In genomic region chr9:133729646-133730281, GRCh38 we compare ENCODE assay signal across 21 cellular contexts. TPM values are rescaled to one million over a fixed set of nuclear protein-coding genes. Genes with fewer than 3 reads are reported as not detected.
A peak's percentile ranks its signal among the peaks of the same experiment; 100 is the strongest.
DNase-seq lines count a peak whose midpoint lies in the region; ATAC-seq, FAIRE-seq and TF ChIP-seq lines count a peak whose summit lies in the region.
"Had no signal": no experiment of that assay in that cellular context is flagged by ENCODE, and none has a peak within 500 bp of the region (broad histone marks: within the 10 kb centered on the region; RNA-seq: fewer than 3 reads in every experiment).

No MANE protein-coding gene starts in this region.

- in situ Hi-C loops in HepG2 (cut with HindIII; ENCODE audit: extremely low pct_ligation_motif_present, low pct_unique_long_range_greater_than_20kb) = loop anchor here (25.0 kb wide), 1 partner anchor 192 kb away; the partner anchor contains the start of gene ADAMTSL2

- H3K36me3 ChIP-seq in HepG2 (replicated peaks in 1 of 2; ENCODE audit: control insufficient read depth in 1 of 2, insufficient read depth in 2 of 2, low read length in 2 of 2) (peaks cover 0 to 3% of the 10 kb centered on the region in 2 experiments; a peak in 1 of 5 replicates), small intestine (ENCODE audit: control insufficient read depth in 2 of 2, insufficient read depth in 2 of 2, low read length in 2 of 2) (no peaks in the 10 kb centered on the region)
- H3K36me3 ChIP-seq: MG63, SJCRH30, spleen, vagina had no signal

- no peak for TF ChIP-seq RAD21 in HepG2 (CRISPR knock-in tag; IDR thresholded peaks at IDR 0.05)

- intact Hi-C loops in HepG2 (cut with micrococcal nuclease; ENCODE audit: unreplicated experiment) = loop anchor here (5.0 kb wide), 1 partner anchor 142 kb away; no protein-coding TSS in a partner anchor

- DNase-seq in activated effector memory CD4-positive, alpha-beta T cell treated with anti-CD3 and anti-CD28 coated beads, Interleukin-2, amount 50 U/mL, for 16 hours = peak; percentile 61
- no peak for DNase-seq in activated effector memory CD4-positive, alpha-beta T cell treated with Interleukin-2 at 50 U/mL for 16 hours
- DNase-seq in HepG2 (ENCODE audit: low spot score) (no peak), type B pancreatic cell (ENCODE audit: extremely low spot score, unreplicated experiment) (peak; percentile 60), small intestine (no peak)
- DNase-seq in activated CD4-positive, alpha-beta T cell treated with anti-CD3 and anti-CD28 coated beads for 48 hours = no peak
- DNase-seq: ACHN; body of pancreas; MG63; mucosa of descending colon; NCI-H1436 treated with DMSO at 0.1 percent for 48 hours; spleen; stimulated activated CD4-positive, alpha-beta T cell treated with anti-CD3 and anti-CD28 coated beads, Interleukin-4, amount 100 ng/mL, for 24 hours; T-helper 2 cell had no signal

- H3K4me1 Mint-ChIP-seq in type B pancreatic cell (ENCODE audit: unreplicated experiment) = no peaks in the 10 kb centered on the region
- H3K4me1 Mint-ChIP-seq: neural crest cell had no signal

- ATAC-seq in HepG2 (no peak), HG02610 (IDR thresholded peaks at IDR 0.05; ENCODE audit: unreplicated experiment) (no peak)
- ATAC-seq: body of pancreas, mucosa of descending colon had no signal

- no peak overlapping the region for H2AFZ ChIP-seq in HepG2 (ENCODE audit: low read length)

- H3K27me3 ChIP-seq in HepG2 (ENCODE audit: control insufficient read depth in 1 of 2, insufficient read depth in 2 of 2, low read length in 2 of 2) (no peaks in the 10 kb centered on the region), small intestine (ENCODE audit: control insufficient read depth in 2 of 2, insufficient read depth in 2 of 2, low read length in 2 of 2) (no peaks in the 10 kb centered on the region)
- H3K27me3 ChIP-seq: body of pancreas, SJCRH30, vagina had no signal

- peaks cover 5% of the 10 kb centered on the region for H3K27me3 Mint-ChIP-seq in type B pancreatic cell

- peaks cover 13% of the 10 kb centered on the region for H3K4me1 ChIP-seq in HepG2 (ENCODE audit: insufficient read depth, low read length)
- H3K4me1 ChIP-seq in small intestine (ENCODE audit: control insufficient read depth in 2 of 2, insufficient read depth in 1 of 2, low read depth in 1 of 2, low read length in 1 of 2) = no peaks in the 10 kb centered on the region
- H3K4me1 ChIP-seq: vagina had no signal

- H3K79me2 ChIP-seq in HepG2 (ENCODE audit: insufficient read depth, low read length) = no peaks in the 10 kb centered on the region

- no peaks in the 10 kb centered on the region for H3K9me3 ChIP-seq in HepG2 (ENCODE audit: low read length)
- no peaks in the 10 kb centered on the region for H3K9me3 ChIP-seq in small intestine (ENCODE audit: control insufficient read depth, low read depth)
- H3K9me3 ChIP-seq: body of pancreas, MG63, mucosa of descending colon, SJCRH30, spleen, vagina had no signal

- H3K27ac Mint-ChIP-seq in type B pancreatic cell = no peak overlapping the region

- no peaks in the 10 kb centered on the region for H3K36me3 Mint-ChIP-seq in type B pancreatic cell
- H3K36me3 Mint-ChIP-seq: IgD-negative memory B cell had no signal

- 100% methylated on average over 9 of the region's 19 CpGs for WGBS in HepG2 (ENCODE audit: low lambda C conversion rate)
- 77 to 87% (median 83%) methylated on average over 19 of the region's 19 CpGs for whole genome bisulfite sequencing in small intestine, 3 donors

- TF ChIP-seq EP300 in HepG2 (IDR thresholded peaks at IDR 0.05; ENCODE audit: low read depth in 2 of 2, low read length in 2 of 2) (no peak), HepG2 (CRISPR knock-in tag; IDR thresholded peaks at IDR 0.05; ENCODE audit: borderline replicate concordance) (no peak)

- H3K4me3 Mint-ChIP-seq in type B pancreatic cell = no peak overlapping the region
- H3K4me3 Mint-ChIP-seq: IgD-negative memory B cell, neural crest cell had no signal

- CTCF ChIA-PET in HepG2 (lab: Yijun Ruan, JAX; ENCODE audit: low intra/inter-chr PET ratio, low total read pairs) = no interaction called here

- BruUV-seq in HepG2 (replicated peaks; lab: Mats Ljungman, UMichigan) = no TSS peak

- TF ChIP-seq CTCF in VCaP (conservative IDR thresholded peaks at IDR 0.05) (peak; percentile 61), HepG2 (CRISPR knock-in tag; IDR thresholded peaks at IDR 0.05) (peak; percentile 25), type B pancreatic cell (conservative IDR thresholded peaks at IDR 0.05) (no peak)

- H3K27ac ChIP-seq in VCaP = no peak overlapping the region
- no peak overlapping the region for H3K27ac ChIP-seq in HepG2 (ENCODE audit: extremely low read length, insufficient read depth, low read length)
- H3K27ac ChIP-seq in small intestine (ENCODE audit: low read depth in 1 of 2, low read length in 1 of 2) = no peak overlapping the region
- H3K27ac ChIP-seq: body of pancreas, C4-2B, SJCRH30, spleen, vagina had no signal

- H3K9ac ChIP-seq in HepG2 (ENCODE audit: insufficient read depth, low read depth, low read length) = no peak overlapping the region

- FAIRE-seq in HepG2 (lab: Jason Lieb, UNC) (no peak), small intestine (lab: Jason Lieb, UNC) (no peak)

- TF ChIP-seq POLR2A in HepG2 (IDR thresholded peaks at IDR 0.05; ENCODE audit: insufficient read depth in 1 of 2, low read depth in 2 of 2, low read length in 2 of 2) = no peak

- no peaks in the 10 kb centered on the region for H3K9me3 Mint-ChIP-seq in type B pancreatic cell
- H3K9me3 Mint-ChIP-seq: IgD-negative memory B cell, neural crest cell had no signal

- H3K4me2 ChIP-seq in HepG2 (ENCODE audit: low read depth, low read length) = no peak overlapping the region

- H3K4me3 ChIP-seq in HepG2 (replicated peaks in 1 of 3; ENCODE audit: insufficient read depth in 1 of 3, low read depth in 2 of 3, low read length in 3 of 3) (no peak overlapping the region), small intestine (ENCODE audit: low read depth in 1 of 2, low read length in 2 of 2) (no peak overlapping the region)
- H3K4me3 ChIP-seq: body of pancreas, MG63, mucosa of descending colon, SJCRH30, spleen, vagina had no signal

- POLR2A ChIA-PET in HepG2 (lab: Yijun Ruan, JAX) = no interaction called here

- no peaks in the 10 kb centered on the region; the same call in 1 of the 2 replicates for H4K20me1 ChIP-seq in HepG2 (ENCODE audit: insufficient read depth, low read length)

TF ChIP-seq in HepG2, 621 proteins besides CTCF, POLR2A, EP300 and RAD21:
- TF ChIP-seq ZNF230 (CRISPR knock-in tag; IDR thresholded peaks at IDR 0.05) (no peak), ZNF629 (CRISPR knock-in tag; conservative IDR thresholded peaks at IDR 0.05) (peak; percentile 66), KDM6A (CRISPR knock-in tag; IDR thresholded peaks at IDR 0.05; ENCODE audit: low read depth) (no peak)

RNA-seq across cellular contexts. Expression of gene SARDH, which starts 8.4 kb away (rescaled TPM):
- total RNA-seq in HepG2 (2016; rRNA removed; fragmentation: Illumina TruSeq; extraction: Trizol) (32.5 and 34.9 TPM in 2 replicates), type B pancreatic cell (ENCODE audit: low replicate concordance) (0.76 and 6.8 TPM in 2 replicates)
- 5.5 and 6.4 TPM in 2 replicates for total RNA-seq in HepG2 (2016; cell fraction: cytosol; rRNA removed; fragmentation: Illumina TruSeq; extraction: Trizol; ENCODE audit: low read depth)
- total RNA-seq in HepG2 (2016; cell fraction: insoluble cytoplasmic fraction; rRNA removed; fragmentation: Illumina TruSeq; extraction: Trizol) = 25.6 and 34.1 TPM in 2 replicates
- 13.0 TPM in 2 replicates for total RNA-seq in HepG2 (2016; cell fraction: membrane; rRNA removed; fragmentation: Illumina TruSeq; extraction: Trizol)
- total RNA-seq in HepG2 (2016; cell fraction: nucleus; rRNA removed; fragmentation: Illumina TruSeq; extraction: Trizol) = 26.8 and 31.9 TPM in 2 replicates
- polyA plus RNA-seq in HepG2 (2011; rRNA removed) (11.6 and 15.6 TPM in 2 replicates), small intestine (under 1 TPM in 2 of 3 donors, not detected in 1; 0.51 to 0.54 TPM)
- 6.1 and 10.1 TPM in 2 replicates for polyA plus RNA-seq in HepG2 (2011; cell fraction: cytosol; rRNA removed)
- 107 and 130 TPM in 2 replicates for polyA plus RNA-seq in HepG2 (2011; cell fraction: nucleus; rRNA removed)
- polyA plus RNA-seq in HepG2 (2012) = 20.2 and 23.9 TPM in 2 replicates
- polyA plus RNA-seq in HepG2 (2016; cell fraction: cytosol; fragmentation: Illumina TruSeq; extraction: Trizol; ENCODE audit: low read depth) = 4.0 and 4.1 TPM in 2 replicates
- polyA plus RNA-seq in HepG2 (2016; cell fraction: insoluble cytoplasmic fraction; fragmentation: Illumina TruSeq; extraction: Trizol; ENCODE audit: low read depth) = 23.4 and 31.6 TPM in 2 replicates
- 7.8 and 8.3 TPM in 2 replicates for polyA plus RNA-seq in HepG2 (2016; cell fraction: membrane; fragmentation: Illumina TruSeq; extraction: Trizol; ENCODE audit: low read depth)
- polyA plus RNA-seq in HepG2 (2016; cell fraction: nucleus; fragmentation: Illumina TruSeq; extraction: Trizol; ENCODE audit: insufficient read depth, low read depth) = 46.0 and 50.9 TPM in 2 replicates
- 55.5 TPM in 1 of 2 replicates, not detected in the other for polyA minus RNA-seq in HepG2 (2011; rRNA and poly(A)+ RNA removed; ENCODE audit: low replicate concordance)
- 17.1 and 19.0 TPM in 2 replicates for polyA minus RNA-seq in HepG2 (2011; cell fraction: cytosol; rRNA and poly(A)+ RNA removed)
- polyA minus RNA-seq in HepG2 (2011; cell fraction: nucleus; rRNA and poly(A)+ RNA removed) = 35.9 and 37.7 TPM in 2 replicates

Comparison
In these comparisons a context has a peak if more than half of its experiments do, and no peak if none do; other contexts are left out.
1. DNase-seq: peak in activated effector memory CD4-positive, alpha-beta T cell treated with anti-CD3 and anti-CD28 coated beads, Interleukin-2, amount 50 U/mL, for 16 hours (single experiment) and type B pancreatic cell (single experiment); none in activated effector memory CD4-positive, alpha-beta T cell treated with Interleukin-2 at 50 U/mL for 16 hours (single experiment), HepG2 (single experiment), activated CD4-positive, alpha-beta T cell treated with anti-CD3 and anti-CD28 coated beads for 48 hours (single experiment) and small intestine (single experiment).